ENCODE assay signal across 21 cellular contexts in genomic region chr4:171715973-171716372, GRCh38.
"Had no signal": no experiment of that assay in that cellular context is flagged by ENCODE, and none has a peak within 500 bp of the region (broad histone marks: within the 10 kb centered on the region; RNA-seq: fewer than 3 reads in every experiment).

No MANE protein-coding gene starts in this region.

- H3K27me3 Mint-ChIP-seq: memory B cell; stimulated activated naive CD8-positive, alpha-beta T cell treated with anti-CD3 and anti-CD28 coated beads, Interleukin-15, Interleukin-2, amounts not matched to agents 100 ng/mL and 50 ng/mL, for 24 hours had no signal

- ATAC-seq: naive thymus-derived CD8-positive, alpha-beta T cell; stimulated activated effector memory CD8-positive, alpha-beta T cell treated with anti-CD3 and anti-CD28 coated beads, Interleukin-12 subunit alpha, Interleukin-12 subunit beta, amount 100 ng/mL, for 72 hours had no signal

- DNase-seq: heart left ventricle; hypothalamus; immature natural killer cell; left ventricle myocardium inferior; naive thymus-derived CD8-positive, alpha-beta T cell; ovary; right lobe of liver; stimulated activated CD4-positive, alpha-beta T cell treated with anti-CD3 and anti-CD28 coated beads, Interleukin-4, amount 100 ng/mL, for 24 hours; tibial artery; trophoblast cell; upper lobe of right lung had no signal

- H3K9me3 Mint-ChIP-seq: nephron, neural crest cell had no signal

- H3K9me3 ChIP-seq: ovary, right atrium auricular region, right lobe of liver, thoracic aorta, tibial artery, upper lobe of right lung had no signal

- H3K27me3 ChIP-seq: heart left ventricle, ovary, right atrium auricular region, right lobe of liver, suprapubic skin, tibial artery, upper lobe of right lung had no signal

- H3K4me3 Mint-ChIP-seq: immature natural killer cell; memory B cell; naive thymus-derived CD8-positive, alpha-beta T cell; nephron; neural crest cell; stimulated activated effector memory CD8-positive, alpha-beta T cell treated with anti-CD3 and anti-CD28 coated beads, Interleukin-12 subunit alpha, Interleukin-12 subunit beta, amount 100 ng/mL, for 72 hours; stimulated activated naive CD8-positive, alpha-beta T cell treated with anti-CD3 and anti-CD28 coated beads, Interleukin-15, Interleukin-2, amounts not matched to agents 100 ng/mL and 50 ng/mL, for 24 hours had no signal

- H3K36me3 ChIP-seq: heart left ventricle, left ventricle myocardium inferior, ovary, right atrium auricular region, right lobe of liver, suprapubic skin, thoracic aorta, tibial artery, upper lobe of right lung had no signal

- H3K27ac Mint-ChIP-seq: immature natural killer cell; memory B cell; naive thymus-derived CD8-positive, alpha-beta T cell; nephron; progenitor cell of endocrine pancreas; stimulated activated effector memory CD8-positive, alpha-beta T cell treated with anti-CD3 and anti-CD28 coated beads, Interleukin-12 subunit alpha, Interleukin-12 subunit beta, amount 100 ng/mL, for 72 hours; stimulated activated naive CD8-positive, alpha-beta T cell treated with anti-CD3 and anti-CD28 coated beads, Interleukin-15, Interleukin-2, amounts not matched to agents 100 ng/mL and 50 ng/mL, for 24 hours had no signal

- H3K4me1 ChIP-seq: heart left ventricle, left ventricle myocardium inferior, right atrium auricular region, right lobe of liver, suprapubic skin, tibial artery, upper lobe of right lung had no signal

- H3K36me3 Mint-ChIP-seq: immature natural killer cell; naive thymus-derived CD8-positive, alpha-beta T cell; stimulated activated effector memory CD8-positive, alpha-beta T cell treated with anti-CD3 and anti-CD28 coated beads, Interleukin-12 subunit alpha, Interleukin-12 subunit beta, amount 100 ng/mL, for 72 hours had no signal

- H3K4me3 ChIP-seq: heart left ventricle, left ventricle myocardium inferior, ovary, right atrium auricular region, right lobe of liver, skin epidermis, suprapubic skin, thoracic aorta, tibial artery, upper lobe of right lung had no signal

- H3K27ac ChIP-seq: heart left ventricle, left ventricle myocardium inferior, ovary, right atrium auricular region, right lobe of liver, skin epidermis, suprapubic skin, thoracic aorta, tibial artery, upper lobe of right lung had no signal

- H3K4me1 Mint-ChIP-seq: immature natural killer cell; memory B cell; naive thymus-derived CD8-positive, alpha-beta T cell; nephron; stimulated activated effector memory CD8-positive, alpha-beta T cell treated with anti-CD3 and anti-CD28 coated beads, Interleukin-12 subunit alpha, Interleukin-12 subunit beta, amount 100 ng/mL, for 72 hours had no signal
